ENCODE assay signal across 2 cellular contexts in the genomic region with DNA sequence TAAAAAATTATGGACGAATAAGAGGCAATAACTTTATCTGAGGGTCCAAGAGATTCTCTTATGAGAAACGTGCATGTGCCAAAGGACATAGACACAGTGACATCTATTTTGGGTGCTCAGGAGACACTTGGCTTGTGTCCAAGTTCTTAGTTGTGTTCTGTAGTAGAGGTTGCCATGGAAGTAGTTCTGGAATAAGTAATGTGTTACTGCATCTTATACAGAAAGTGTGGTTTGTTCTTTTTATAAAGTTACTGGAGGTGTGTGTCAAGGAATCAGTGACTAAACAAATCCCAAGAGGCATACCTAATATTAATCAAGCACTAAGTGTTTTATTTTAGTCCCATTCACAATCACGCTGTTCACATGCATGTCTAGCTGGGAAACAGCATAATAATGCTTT.
TF ChIP-seq lines count a peak whose summit lies in the region.

No MANE protein-coding gene starts in this region.

TF ChIP-seq in SK-N-SH, 30 proteins besides CTCF, POLR2A, EP300 and RAD21 (continued from another document):
- TF ChIP-seq, protein P1, sequence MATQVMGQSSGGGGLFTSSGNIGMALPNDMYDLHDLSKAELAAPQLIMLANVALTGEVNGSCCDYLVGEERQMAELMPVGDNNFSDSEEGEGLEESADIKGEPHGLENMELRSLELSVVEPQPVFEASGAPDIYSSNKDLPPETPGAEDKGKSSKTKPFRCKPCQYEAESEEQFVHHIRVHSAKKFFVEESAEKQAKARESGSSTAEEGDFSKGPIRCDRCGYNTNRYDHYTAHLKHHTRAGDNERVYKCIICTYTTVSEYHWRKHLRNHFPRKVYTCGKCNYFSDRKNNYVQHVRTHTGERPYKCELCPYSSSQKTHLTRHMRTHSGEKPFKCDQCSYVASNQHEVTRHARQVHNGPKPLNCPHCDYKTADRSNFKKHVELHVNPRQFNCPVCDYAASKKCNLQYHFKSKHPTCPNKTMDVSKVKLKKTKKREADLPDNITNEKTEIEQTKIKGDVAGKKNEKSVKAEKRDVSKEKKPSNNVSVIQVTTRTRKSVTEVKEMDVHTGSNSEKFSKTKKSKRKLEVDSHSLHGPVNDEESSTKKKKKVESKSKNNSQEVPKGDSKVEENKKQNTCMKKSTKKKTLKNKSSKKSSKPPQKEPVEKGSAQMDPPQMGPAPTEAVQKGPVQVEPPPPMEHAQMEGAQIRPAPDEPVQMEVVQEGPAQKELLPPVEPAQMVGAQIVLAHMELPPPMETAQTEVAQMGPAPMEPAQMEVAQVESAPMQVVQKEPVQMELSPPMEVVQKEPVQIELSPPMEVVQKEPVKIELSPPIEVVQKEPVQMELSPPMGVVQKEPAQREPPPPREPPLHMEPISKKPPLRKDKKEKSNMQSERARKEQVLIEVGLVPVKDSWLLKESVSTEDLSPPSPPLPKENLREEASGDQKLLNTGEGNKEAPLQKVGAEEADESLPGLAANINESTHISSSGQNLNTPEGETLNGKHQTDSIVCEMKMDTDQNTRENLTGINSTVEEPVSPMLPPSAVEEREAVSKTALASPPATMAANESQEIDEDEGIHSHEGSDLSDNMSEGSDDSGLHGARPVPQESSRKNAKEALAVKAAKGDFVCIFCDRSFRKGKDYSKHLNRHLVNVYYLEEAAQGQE (IDR thresholded peaks at IDR 0.05; ENCODE audit: low read depth, low read length) = no peak
- TF ChIP-seq EZH2phosphoT487 (IDR thresholded peaks at IDR 0.05; ENCODE audit: borderline replicate concordance, low read depth) = no peak
- no peak for TF ChIP-seq CHD2 (IDR thresholded peaks at IDR 0.05; ENCODE audit: low read length, partially characterized antibody)
- TF ChIP-seq, protein P2, sequence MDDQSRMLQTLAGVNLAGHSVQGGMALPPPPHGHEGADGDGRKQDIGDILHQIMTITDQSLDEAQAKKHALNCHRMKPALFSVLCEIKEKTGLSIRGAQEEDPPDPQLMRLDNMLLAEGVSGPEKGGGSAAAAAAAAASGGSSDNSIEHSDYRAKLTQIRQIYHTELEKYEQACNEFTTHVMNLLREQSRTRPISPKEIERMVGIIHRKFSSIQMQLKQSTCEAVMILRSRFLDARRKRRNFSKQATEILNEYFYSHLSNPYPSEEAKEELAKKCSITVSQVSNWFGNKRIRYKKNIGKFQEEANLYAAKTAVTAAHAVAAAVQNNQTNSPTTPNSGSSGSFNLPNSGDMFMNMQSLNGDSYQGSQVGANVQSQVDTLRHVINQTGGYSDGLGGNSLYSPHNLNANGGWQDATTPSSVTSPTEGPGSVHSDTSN (IDR thresholded peaks at IDR 0.05) = no peak
- no peak for TF ChIP-seq TCF12 (IDR thresholded peaks at IDR 0.05)
- TF ChIP-seq SIN3A (IDR thresholded peaks at IDR 0.05; ENCODE audit: borderline replicate concordance, low read depth, low read length) = no peak

TF ChIP-seq in SK-N-SH treated with all-trans-retinoic acid at 6 μM for 48 hours, 23 proteins besides CTCF, POLR2A, EP300 and RAD21 (continued from another document):
- TF ChIP-seq, protein P3, sequence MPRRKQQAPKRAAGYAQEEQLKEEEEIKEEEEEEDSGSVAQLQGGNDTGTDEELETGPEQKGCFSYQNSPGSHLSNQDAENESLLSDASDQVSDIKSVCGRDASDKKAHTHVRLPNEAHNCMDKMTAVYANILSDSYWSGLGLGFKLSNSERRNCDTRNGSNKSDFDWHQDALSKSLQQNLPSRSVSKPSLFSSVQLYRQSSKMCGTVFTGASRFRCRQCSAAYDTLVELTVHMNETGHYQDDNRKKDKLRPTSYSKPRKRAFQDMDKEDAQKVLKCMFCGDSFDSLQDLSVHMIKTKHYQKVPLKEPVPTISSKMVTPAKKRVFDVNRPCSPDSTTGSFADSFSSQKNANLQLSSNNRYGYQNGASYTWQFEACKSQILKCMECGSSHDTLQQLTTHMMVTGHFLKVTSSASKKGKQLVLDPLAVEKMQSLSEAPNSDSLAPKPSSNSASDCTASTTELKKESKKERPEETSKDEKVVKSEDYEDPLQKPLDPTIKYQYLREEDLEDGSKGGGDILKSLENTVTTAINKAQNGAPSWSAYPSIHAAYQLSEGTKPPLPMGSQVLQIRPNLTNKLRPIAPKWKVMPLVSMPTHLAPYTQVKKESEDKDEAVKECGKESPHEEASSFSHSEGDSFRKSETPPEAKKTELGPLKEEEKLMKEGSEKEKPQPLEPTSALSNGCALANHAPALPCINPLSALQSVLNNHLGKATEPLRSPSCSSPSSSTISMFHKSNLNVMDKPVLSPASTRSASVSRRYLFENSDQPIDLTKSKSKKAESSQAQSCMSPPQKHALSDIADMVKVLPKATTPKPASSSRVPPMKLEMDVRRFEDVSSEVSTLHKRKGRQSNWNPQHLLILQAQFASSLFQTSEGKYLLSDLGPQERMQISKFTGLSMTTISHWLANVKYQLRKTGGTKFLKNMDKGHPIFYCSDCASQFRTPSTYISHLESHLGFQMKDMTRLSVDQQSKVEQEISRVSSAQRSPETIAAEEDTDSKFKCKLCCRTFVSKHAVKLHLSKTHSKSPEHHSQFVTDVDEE (CRISPR knock-in tag; IDR thresholded peaks at IDR 0.05) = no peak
- TF ChIP-seq PPARA (CRISPR knock-in tag; IDR thresholded peaks at IDR 0.05; ENCODE audit: borderline replicate concordance) = no peak
- TF ChIP-seq, protein P4, sequence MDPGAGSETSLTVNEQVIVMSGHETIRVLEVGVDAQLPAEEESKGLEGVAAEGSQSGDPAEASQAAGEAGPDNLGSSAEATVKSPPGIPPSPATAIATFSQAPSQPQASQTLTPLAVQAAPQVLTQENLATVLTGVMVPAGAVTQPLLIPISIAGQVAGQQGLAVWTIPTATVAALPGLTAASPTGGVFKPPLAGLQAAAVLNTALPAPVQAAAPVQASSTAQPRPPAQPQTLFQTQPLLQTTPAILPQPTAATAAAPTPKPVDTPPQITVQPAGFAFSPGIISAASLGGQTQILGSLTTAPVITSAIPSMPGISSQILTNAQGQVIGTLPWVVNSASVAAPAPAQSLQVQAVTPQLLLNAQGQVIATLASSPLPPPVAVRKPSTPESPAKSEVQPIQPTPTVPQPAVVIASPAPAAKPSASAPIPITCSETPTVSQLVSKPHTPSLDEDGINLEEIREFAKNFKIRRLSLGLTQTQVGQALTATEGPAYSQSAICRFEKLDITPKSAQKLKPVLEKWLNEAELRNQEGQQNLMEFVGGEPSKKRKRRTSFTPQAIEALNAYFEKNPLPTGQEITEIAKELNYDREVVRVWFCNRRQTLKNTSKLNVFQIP (CRISPR knock-in tag; IDR thresholded peaks at IDR 0.05; ENCODE audit: borderline replicate concordance, low read depth) = no peak
